Comparison of ENCODE assay signal across 8 cellular contexts in genomic region chr6:32974541-32975308, GRCh38. TPM values are rescaled to one million over a fixed set of nuclear protein-coding genes. Genes with fewer than 3 reads are reported as not detected.
A peak's percentile ranks its signal among the peaks of the same experiment; 100 is the strongest.
DNase-seq lines count a peak whose midpoint lies in the region; ATAC-seq and TF ChIP-seq lines count a peak whose summit lies in the region.

No MANE protein-coding gene starts in this region.

- no peak overlapping the region for H3K27ac ChIP-seq in thoracic aorta

- H3K4me1 ChIP-seq in thoracic aorta (ENCODE audit: control insufficient read depth in 1 of 2, low read depth in 2 of 2) = peaks cover 26 to 44% of the 10 kb centered on the region in 2 donors

- no peak for TF ChIP-seq CTCF in kidney epithelial cell (IDR thresholded peaks at IDR 0.05; ENCODE audit: insufficient read depth, low read length, poor library complexity, severe bottlenecking)
- no peak for TF ChIP-seq CTCF in thoracic aorta (IDR thresholded peaks at IDR 0.05)

- H3K36me3 ChIP-seq in kidney epithelial cell (ENCODE audit: control insufficient read depth, insufficient read depth, low read length) (peaks cover 13% of the 10 kb centered on the region), thoracic aorta (peaks cover 56% of the 10 kb centered on the region)

- peak overlapping the region; percentile 58 for H3K27ac Mint-ChIP-seq in activated CD8-positive, alpha-beta memory T cell treated with anti-CD3 and anti-CD28 coated beads, Interleukin-2, amount 10 ng/mL, durations not matched to agents 7 days and 5 days
- peak overlapping the region; percentile 18 for H3K27ac Mint-ChIP-seq in activated T-helper 2 cell treated with anti-CD3 and anti-CD28 coated beads, Interferon-gamma antibody, Interleukin-2, Interleukin-4, amounts not matched to agents 10 μg/mL and 5 μg/mL and 100 μg/mL, durations not matched to agents 14 hours and 24 hours and 36 hours

- H3K9me3 ChIP-seq in thoracic aorta = no peaks in the 10 kb centered on the region

- intact Hi-C loops in activated T-helper 2 cell treated with anti-CD3 and anti-CD28 coated beads, Interferon-gamma antibody, Interleukin-2, Interleukin-4, amounts not matched to agents 10 μg/mL and 5 μg/mL and 100 μg/mL, durations not matched to agents 14 hours and 24 hours and 36 hours (cut with micrococcal nuclease) = loop anchor here (5.0 kb wide), 3 partner anchors 338 to 797 kb away; partner anchors contain the start of genes AGPAT1, RNF5 and TAPBP

- DNase-seq in activated CD8-positive, alpha-beta memory T cell treated with anti-CD3 and anti-CD28 coated beads, Interleukin-2, amount 10 ng/mL, durations not matched to agents 7 days and 5 days = no peak
- DNase-seq in activated CD8-positive, alpha-beta memory T cell treated with anti-CD3 and anti-CD28 coated beads, Interleukin-2, amount 50 U/mL, for 4 hours = no peak
- no peak for DNase-seq in activated T-helper 2 cell treated with anti-CD3 and anti-CD28 coated beads, Interferon-gamma antibody, Interleukin-2, Interleukin-4, amounts not matched to agents 10 μg/mL and 5 μg/mL and 100 μg/mL, durations not matched to agents 14 hours and 24 hours and 36 hours (ENCODE audit: low spot score)
- DNase-seq in kidney epithelial cell (ENCODE audit: low read depth) (no peak), thoracic aorta (ENCODE audit: low spot score) (no peak), NCI-H187 (lab: John Stamatoyannopoulos, UW) (no peak), cortex of kidney (lab: John Stamatoyannopoulos, UW) (no peak)

- H3K27me3 ChIP-seq in kidney epithelial cell (ENCODE audit: control insufficient read depth, insufficient read depth, low read length) (no peaks in the 10 kb centered on the region), thoracic aorta (replicated peaks; ENCODE audit: insufficient read depth) (no peaks in the 10 kb centered on the region)

- no peaks in the 10 kb centered on the region for H3K27me3 Mint-ChIP-seq in activated CD8-positive, alpha-beta memory T cell treated with anti-CD3 and anti-CD28 coated beads, Interleukin-2, amount 10 ng/mL, durations not matched to agents 7 days and 5 days
- H3K27me3 Mint-ChIP-seq in activated T-helper 2 cell treated with anti-CD3 and anti-CD28 coated beads, Interferon-gamma antibody, Interleukin-2, Interleukin-4, amounts not matched to agents 10 μg/mL and 5 μg/mL and 100 μg/mL, durations not matched to agents 14 hours and 24 hours and 36 hours (ENCODE audit: low read depth) = no peaks in the 10 kb centered on the region

- H3K9me3 Mint-ChIP-seq in activated CD8-positive, alpha-beta memory T cell treated with anti-CD3 and anti-CD28 coated beads, Interleukin-2, amount 10 ng/mL, durations not matched to agents 7 days and 5 days (ENCODE audit: low read depth) = no peaks in the 10 kb centered on the region
- H3K9me3 Mint-ChIP-seq in activated T-helper 2 cell treated with anti-CD3 and anti-CD28 coated beads, Interferon-gamma antibody, Interleukin-2, Interleukin-4, amounts not matched to agents 10 μg/mL and 5 μg/mL and 100 μg/mL, durations not matched to agents 14 hours and 24 hours and 36 hours = no peaks in the 10 kb centered on the region

- peak overlapping the region; percentile 90 for H3K4me3 ChIP-seq in kidney epithelial cell (ENCODE audit: low read depth, low read length)
- peak overlapping the region; percentile 86 for H3K4me3 ChIP-seq in thoracic aorta

- peak overlapping the region; percentile 94 for H3K4me3 Mint-ChIP-seq in activated CD8-positive, alpha-beta memory T cell treated with anti-CD3 and anti-CD28 coated beads, Interleukin-2, amount 10 ng/mL, durations not matched to agents 7 days and 5 days
- peak overlapping the region; percentile 94 for H3K4me3 Mint-ChIP-seq in activated T-helper 2 cell treated with anti-CD3 and anti-CD28 coated beads, Interferon-gamma antibody, Interleukin-2, Interleukin-4, amounts not matched to agents 10 μg/mL and 5 μg/mL and 100 μg/mL, durations not matched to agents 14 hours and 24 hours and 36 hours (ENCODE audit: low read depth)

- CTCF ChIA-PET in activated CD8-positive, alpha-beta memory T cell treated with anti-CD3 and anti-CD28 coated beads, Interleukin-2, amount 10 ng/mL, durations not matched to agents 7 days and 5 days (lab: Charles Lee) = interaction anchor here (0.6 to 17.8 kb wide), 12 partner anchors 9 to 135 kb away, joined by 3 to 249 read pairs (median 10); partner anchors contain the start of genes HLA-DMA, PSMB9, TAP1 and TAP2

- ATAC-seq in activated CD8-positive, alpha-beta memory T cell treated with anti-CD3 and anti-CD28 coated beads, Interleukin-2, amount 10 ng/mL, durations not matched to agents 7 days and 5 days = no peak
- ATAC-seq in thoracic aorta (ENCODE audit: insufficient number of reproducible peaks, low FRiP score, low read depth) (no peak), GM18870 (IDR thresholded peaks at IDR 0.05; ENCODE audit: unreplicated experiment) (no peak)

- H3K36me3 Mint-ChIP-seq in activated CD8-positive, alpha-beta memory T cell treated with anti-CD3 and anti-CD28 coated beads, Interleukin-2, amount 10 ng/mL, durations not matched to agents 7 days and 5 days = peaks cover 93% of the 10 kb centered on the region
- H3K36me3 Mint-ChIP-seq in activated T-helper 2 cell treated with anti-CD3 and anti-CD28 coated beads, Interferon-gamma antibody, Interleukin-2, Interleukin-4, amounts not matched to agents 10 μg/mL and 5 μg/mL and 100 μg/mL, durations not matched to agents 14 hours and 24 hours and 36 hours (ENCODE audit: low read depth) = peaks cover 94% of the 10 kb centered on the region

- H3K4me1 Mint-ChIP-seq in activated CD8-positive, alpha-beta memory T cell treated with anti-CD3 and anti-CD28 coated beads, Interleukin-2, amount 10 ng/mL, durations not matched to agents 7 days and 5 days = peaks cover 43% of the 10 kb centered on the region
- peaks cover 32% of the 10 kb centered on the region for H3K4me1 Mint-ChIP-seq in activated T-helper 2 cell treated with anti-CD3 and anti-CD28 coated beads, Interferon-gamma antibody, Interleukin-2, Interleukin-4, amounts not matched to agents 10 μg/mL and 5 μg/mL and 100 μg/mL, durations not matched to agents 14 hours and 24 hours and 36 hours (ENCODE audit: low read depth)

RNA-seq across cellular contexts. Expression of gene BRD2, which starts 6.3 kb away (rescaled TPM):
- 100 to 1,000 TPM; 309 to 336 TPM for total RNA-seq in activated CD8-positive, alpha-beta memory T cell treated with anti-CD3 and anti-CD28 coated beads, Interleukin-2, amount 10 ng/mL, durations not matched to agents 7 days and 5 days
- total RNA-seq in activated T-helper 2 cell treated with anti-CD3 and anti-CD28 coated beads, Interferon-gamma antibody, Interleukin-2, Interleukin-4, amounts not matched to agents 10 μg/mL and 5 μg/mL and 100 μg/mL, durations not matched to agents 14 hours and 24 hours and 36 hours = 295 and 306 TPM in 2 replicates
- 191 and 206 TPM in 2 replicates for total RNA-seq in kidney epithelial cell
- total RNA-seq in thoracic aorta = 100 to 1,000 TPM; 134 to 169 TPM

RNA-seq across cellular contexts. Expression of gene HLA-DMA, which starts 21.8 kb away (rescaled TPM):
- 10 to 100 TPM; 57.9 to 60.9 TPM for total RNA-seq in activated CD8-positive, alpha-beta memory T cell treated with anti-CD3 and anti-CD28 coated beads, Interleukin-2, amount 10 ng/mL, durations not matched to agents 7 days and 5 days
- 15.9 and 19.0 TPM in 2 replicates for total RNA-seq in activated T-helper 2 cell treated with anti-CD3 and anti-CD28 coated beads, Interferon-gamma antibody, Interleukin-2, Interleukin-4, amounts not matched to agents 10 μg/mL and 5 μg/mL and 100 μg/mL, durations not matched to agents 14 hours and 24 hours and 36 hours
- total RNA-seq in kidney epithelial cell = 1.6 and 4.7 TPM in 2 replicates
- total RNA-seq in thoracic aorta = 10 to 100 TPM; 41.7 to 53.2 TPM

RNA-seq across cellular contexts. Expression of gene HLA-DMB, which starts 33.9 kb away (rescaled TPM):
- total RNA-seq in activated CD8-positive, alpha-beta memory T cell treated with anti-CD3 and anti-CD28 coated beads, Interleukin-2, amount 10 ng/mL, durations not matched to agents 7 days and 5 days = 10 to 100 TPM; 22.7 to 31.2 TPM
- total RNA-seq in activated T-helper 2 cell treated with anti-CD3 and anti-CD28 coated beads, Interferon-gamma antibody, Interleukin-2, Interleukin-4, amounts not matched to agents 10 μg/mL and 5 μg/mL and 100 μg/mL, durations not matched to agents 14 hours and 24 hours and 36 hours = 1.3 and 1.4 TPM in 2 replicates
- total RNA-seq in kidney epithelial cell (1.0 and 2.3 TPM in 2 replicates), thoracic aorta (10 to 100 TPM; 13.5 to 34.4 TPM)

RNA-seq across cellular contexts. Expression of gene HLA-DOA, which starts 34.7 kb away (rescaled TPM):
- total RNA-seq in activated CD8-positive, alpha-beta memory T cell treated with anti-CD3 and anti-CD28 coated beads, Interleukin-2, amount 10 ng/mL, durations not matched to agents 7 days and 5 days = 10 to 100 TPM; 11.8 to 16.7 TPM
- 0.28 and 0.37 TPM in 2 replicates for total RNA-seq in activated T-helper 2 cell treated with anti-CD3 and anti-CD28 coated beads, Interferon-gamma antibody, Interleukin-2, Interleukin-4, amounts not matched to agents 10 μg/mL and 5 μg/mL and 100 μg/mL, durations not matched to agents 14 hours and 24 hours and 36 hours
- total RNA-seq in kidney epithelial cell (0.71 and 1.6 TPM in 2 replicates), thoracic aorta (10 to 100 TPM in 1 of 2 donors, 1 to 10 TPM in 1; 5.8 to 19.4 TPM)
